In genomic region chr3:105118905-105119304, GRCh38 we compare ENCODE assay signal across 22 cellular contexts.
DNase-seq lines count a peak whose midpoint lies in the region; ATAC-seq and TF ChIP-seq lines count a peak whose summit lies in the region.
"Had no signal": no experiment of that assay in that cellular context is flagged by ENCODE, and none has a peak within 500 bp of the region (broad histone marks: within the 10 kb centered on the region; RNA-seq: fewer than 3 reads in every experiment).

No MANE protein-coding gene starts in this region.

- CTCF ChIA-PET in A673 (lab: Charles Lee), result no interaction called here

- H3K4me3 ChIP-seq in SK-N-MC (no peak overlapping the region), fibroblast of mammary gland (ENCODE audit: control insufficient read depth, low read depth, low read length) (no peak overlapping the region), A673 (ENCODE audit: low read depth, low read length, poor library complexity, severe bottlenecking) (no peak overlapping the region)
- H3K4me3 ChIP-seq: heart left ventricle, K562, lung, spleen had no signal

- POLR2A ChIA-PET in A673 (lab: Charles Lee; ENCODE audit: low non-redundant PET), result no interaction called here

- DNase-seq in HCEC 1CT, result peak; percentile 73
- peak; percentile 8 for DNase-seq in SK-N-MC (ENCODE audit: low read depth, low spot score)
- DNase-seq in fibroblast of mammary gland (ENCODE audit: low read depth), result peak; percentile 90
- DNase-seq in stromal cell of bone marrow (ENCODE audit: low read depth), result peak; percentile 48
- no peak for DNase-seq in A673 (ENCODE audit: low spot score)
- DNase-seq in COLO668 (lab: John Stamatoyannopoulos, UW; ENCODE audit: unreplicated experiment), result no peak
- DNase-seq: activated CD4-positive, alpha-beta T cell treated with anti-CD3 and anti-CD28 coated beads for 36 hours; activated gamma-delta T cell; aorta; DMS79; heart left ventricle; immature natural killer cell; natural killer cell; NCI-H1092 treated with DMSO at 0.1 percent for 48 hours; NCI-H2081 treated with DMSO at 0.1 percent for 48 hours; NCI-H526; spleen; T1000 had no signal

- H3K9ac ChIP-seq in SK-N-MC (ENCODE audit: insufficient read length), result no peak overlapping the region

- no TSS peak for BruUV-seq in A673 (replicated peaks; lab: Mats Ljungman, UMichigan)

- no peak for ATAC-seq in HG03571 (IDR thresholded peaks at IDR 0.05; ENCODE audit: unreplicated experiment)
- ATAC-seq: activated CD4-positive, alpha-beta T cell treated with anti-CD3 and anti-CD28 coated beads for 36 hours; heart left ventricle; K562; natural killer cell had no signal

- H3K4me1 ChIP-seq in A673 (ENCODE audit: insufficient read depth, low read length, poor library complexity, severe bottlenecking), result no peaks in the 10 kb centered on the region
- H3K4me1 ChIP-seq: heart left ventricle, spleen had no signal

- H3K27me3 ChIP-seq in A673 (replicated peaks; ENCODE audit: insufficient read depth, low read depth, low read length, poor library complexity), result no peaks in the 10 kb centered on the region
- H3K27me3 ChIP-seq: heart left ventricle, spleen had no signal

- H3K27ac ChIP-seq in SK-N-MC (no peak overlapping the region), A673 (ENCODE audit: low read depth, low read length, poor library complexity, severe bottlenecking) (no peak overlapping the region)
- H3K27ac ChIP-seq: C4-2B, heart left ventricle, spleen had no signal

- intact Hi-C loops in A673 (cut with micrococcal nuclease; ENCODE audit: unreplicated experiment), result no loop called here

- H3K36me3 ChIP-seq in SK-N-MC (ENCODE audit: insufficient read depth, low read length) (no peaks in the 10 kb centered on the region), A673 (ENCODE audit: insufficient read depth, low read length, poor library complexity, severe bottlenecking) (no peaks in the 10 kb centered on the region)
- H3K36me3 ChIP-seq: heart left ventricle, spleen had no signal

- no peak for TF ChIP-seq CTCF in fibroblast of mammary gland (conservative IDR thresholded peaks at IDR 0.05; ENCODE audit: control insufficient read depth, insufficient read depth, low read depth, low read length)
- no peak for TF ChIP-seq CTCF in A673 (conservative IDR thresholded peaks at IDR 0.05; ENCODE audit: low read depth, low read length)

- H3K9me3 ChIP-seq in SK-N-MC (ENCODE audit: low read depth, low read length) (no peaks in the 10 kb centered on the region), A673 (ENCODE audit: low read depth, low read length, poor library complexity, severe bottlenecking) (no peaks in the 10 kb centered on the region)

Comparison
In these comparisons a context has a peak if more than half of its experiments do, and no peak if none do; other contexts are left out.
1. DNase-seq: peak in HCEC 1CT (single experiment), SK-N-MC (single experiment), fibroblast of mammary gland (single experiment) and stromal cell of bone marrow (single experiment); none in A673 (single experiment) and COLO668 (single experiment).